Comparison of ENCODE assay signal across 23 cellular contexts in the genomic region with DNA sequence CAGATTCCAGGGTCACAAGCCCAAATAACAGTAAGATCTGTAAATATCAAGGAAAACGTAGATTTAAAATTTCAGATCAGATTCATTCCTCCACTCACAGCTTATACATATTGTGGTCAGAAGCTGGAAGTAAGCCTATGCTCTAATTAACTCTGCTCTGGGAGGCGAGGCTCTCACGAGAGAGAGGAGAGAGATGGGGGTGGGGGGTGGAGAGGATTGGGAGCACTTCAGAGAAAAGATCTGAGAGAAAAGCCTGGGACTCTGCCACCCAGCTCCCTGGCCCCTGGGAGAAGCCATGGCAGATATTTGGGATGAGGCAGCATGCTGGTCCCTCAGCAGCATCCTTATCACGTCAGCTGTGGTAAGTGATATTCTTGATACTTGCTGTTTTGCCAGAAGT.
"Had no signal": no experiment of that assay in that cellular context is flagged by ENCODE, and none has a peak within 500 bp of the region (broad histone marks: within the 10 kb centered on the region; RNA-seq: fewer than 3 reads in every experiment).

No MANE protein-coding gene starts in this region.

- DNase-seq: activated CD4-positive, alpha-beta T cell treated with anti-CD3 and anti-CD28 coated beads, Interleukin-2, amount 10 ng/mL, durations not matched to agents 7 days and 5 days; activated CD8-positive, alpha-beta T cell treated with anti-CD3 and anti-CD28 coated beads, Interleukin-2, amount 10 ng/mL, durations not matched to agents 7 days and 5 days; activated gamma-delta T cell; activated naive CD4-positive, alpha-beta T cell treated with anti-CD3 and anti-CD28 coated beads, Interleukin-2, amount 50 U/mL, for 16 hours; activated naive CD8-positive, alpha-beta T cell treated with anti-CD3 and anti-CD28 coated beads, Interleukin-2, amount 50 U/mL, for 24 hours; effector CD8-positive, alpha-beta T cell; erythroblast; hippocampal formation; left ventricle myocardium superior; mammary epithelial cell; midbrain; natural killer cell; ovary; stimulated activated CD4-positive, alpha-beta T cell treated with anti-CD3 and anti-CD28 coated beads, Interleukin-12 subunit alpha, Interleukin-12 subunit beta, amount 100 ng/mL, for 4 hours; stimulated activated CD4-positive, alpha-beta T cell treated with anti-CD3 and anti-CD28 coated beads, Interleukin-4, amount 100 ng/mL, for 4 hours; stimulated activated naive CD8-positive, alpha-beta T cell treated with anti-CD3 and anti-CD28 coated beads, Interleukin-15, Interleukin-2, amounts not matched to agents 100 U/mL and 50 U/mL, for 24 hours; thyroid gland; upper lobe of right lung had no signal

- H3K27ac ChIP-seq: cardiac muscle cell, neutrophil, ovary, prostate gland, right atrium auricular region, thyroid gland, upper lobe of right lung had no signal

- H3K9me3 ChIP-seq: neutrophil, ovary, prostate gland, right atrium auricular region, thyroid gland, upper lobe of right lung had no signal

- H3K27me3 ChIP-seq: ovary, right atrium auricular region, thyroid gland had no signal

- H3K4me1 ChIP-seq: prostate gland, right atrium auricular region, thyroid gland, upper lobe of right lung had no signal

- H3K36me3 ChIP-seq: cardiac muscle cell, neutrophil, ovary, prostate gland, right atrium auricular region, thyroid gland, upper lobe of right lung had no signal

- H3K4me3 ChIP-seq: cardiac muscle cell, ovary, prostate gland, right atrium auricular region, thyroid gland, upper lobe of right lung had no signal

- ATAC-seq: activated CD4-positive, CD25-positive, alpha-beta regulatory T cell treated with anti-CD3 and anti-CD28 coated beads, Interleukin-2, amount 50 U/mL, for 24 hours; activated CD8-positive, alpha-beta T cell treated with anti-CD3 and anti-CD28 coated beads, Interleukin-2, amount 10 ng/mL, durations not matched to agents 7 days and 5 days; activated naive CD8-positive, alpha-beta T cell treated with anti-CD3 and anti-CD28 coated beads, Interleukin-2, amount 50 U/mL, for 24 hours; left ventricle myocardium superior; natural killer cell; stimulated activated naive CD8-positive, alpha-beta T cell treated with anti-CD3 and anti-CD28 coated beads, Interleukin-15, Interleukin-2, amounts not matched to agents 100 U/mL and 50 U/mL, for 24 hours; upper lobe of right lung had no signal
